ENCODE assay signal across 19 cellular contexts in genomic region chr6:34867484-34867883, GRCh38. TPM values are rescaled to one million over a fixed set of nuclear protein-coding genes. Genes with fewer than 3 reads are reported as not detected.
DNase-seq lines count a peak whose midpoint lies in the region; ATAC-seq and TF ChIP-seq lines count a peak whose summit lies in the region.
"Had no signal": no experiment of that assay in that cellular context is flagged by ENCODE, and none has a peak within 500 bp of the region (broad histone marks: within the 10 kb centered on the region; RNA-seq: fewer than 3 reads in every experiment).

No MANE protein-coding gene starts in this region.

- H3K27me3 ChIP-seq in brain microvascular endothelial cell (replicated peaks) = no peaks in the 10 kb centered on the region
- no peaks in the 10 kb centered on the region for H3K27me3 ChIP-seq in left ventricle myocardium inferior (ENCODE audit: low read depth)
- no peaks in the 10 kb centered on the region for H3K27me3 ChIP-seq in hepatocyte
- H3K27me3 ChIP-seq: esophagus squamous epithelium, neural progenitor cell, vagina had no signal

- H3K4me3 Mint-ChIP-seq in HFFc6 = no peak overlapping the region
- H3K4me3 Mint-ChIP-seq: activated naive CD8-positive, alpha-beta T cell treated with anti-CD3 and anti-CD28 coated beads, Interleukin-2, amount 50 U/mL, for 24 hours; neural progenitor cell; stimulated activated effector memory CD8-positive, alpha-beta T cell treated with anti-CD3 and anti-CD28 coated beads, Interleukin-12 subunit alpha, Interleukin-12 subunit beta, amount 100 ng/mL, for 72 hours had no signal

- DNase-seq in ELR (ENCODE audit: low read depth) = peak; percentile 29
- DNase-seq in HFFc6 = peak; percentile 1
- no peak for DNase-seq in brain microvascular endothelial cell
- no peak for DNase-seq in left ventricle myocardium inferior
- no peak for DNase-seq in hepatocyte (ENCODE audit: low spot score)
- DNase-seq: activated CD4-positive, alpha-beta T cell treated with anti-CD3 and anti-CD28 coated beads for 1 hour; activated naive CD8-positive, alpha-beta T cell treated with anti-CD3 and anti-CD28 coated beads, Interleukin-2, amount 50 U/mL, for 24 hours; activated T-cell treated with anti-CD3 and anti-CD28 coated beads for 4 hours; esophagus squamous epithelium; mesenchymal stem cell; stimulated activated CD4-positive, alpha-beta T cell treated with anti-CD3 and anti-CD28 coated beads, Interleukin-4, amount 100 ng/mL, for 4 hours had no signal

- H3K4me1 Mint-ChIP-seq in HFFc6 (ENCODE audit: low read depth) = peaks cover 5% of the 10 kb centered on the region; the same call in 1 of the 2 replicates
- H3K4me1 Mint-ChIP-seq: activated naive CD8-positive, alpha-beta T cell treated with anti-CD3 and anti-CD28 coated beads, Interleukin-2, amount 50 U/mL, for 24 hours; neural progenitor cell; stimulated activated effector memory CD8-positive, alpha-beta T cell treated with anti-CD3 and anti-CD28 coated beads, Interleukin-12 subunit alpha, Interleukin-12 subunit beta, amount 100 ng/mL, for 72 hours had no signal

- 97% methylated on average over 3 of the region's 3 CpGs for WGBS in hepatocyte (ENCODE audit: low lambda C conversion rate, missing lambda C conversion rate)

- no peak overlapping the region for H3K4me3 ChIP-seq in brain microvascular endothelial cell (ENCODE audit: low read depth, low read length)
- no peak overlapping the region for H3K4me3 ChIP-seq in left ventricle myocardium inferior
- no peak overlapping the region for H3K4me3 ChIP-seq in hepatocyte
- H3K4me3 ChIP-seq: esophagus squamous epithelium, neural progenitor cell, vagina had no signal

- H3K27me3 Mint-ChIP-seq in HFFc6 (ENCODE audit: insufficient read depth) = peaks cover 3% of the 10 kb centered on the region; the same call in 1 of the 2 replicates
- H3K27me3 Mint-ChIP-seq: activated naive CD8-positive, alpha-beta T cell treated with anti-CD3 and anti-CD28 coated beads, Interleukin-2, amount 50 U/mL, for 24 hours had no signal

- no peaks in the 10 kb centered on the region for H3K79me2 ChIP-seq in hepatocyte

- no peak for ATAC-seq in HG03460 (IDR thresholded peaks at IDR 0.05; ENCODE audit: unreplicated experiment)
- no peak for ATAC-seq in GM19328 (IDR thresholded peaks at IDR 0.05; ENCODE audit: unreplicated experiment)
- no peak for ATAC-seq in HG03025 (IDR thresholded peaks at IDR 0.05; ENCODE audit: low FRiP score, unreplicated experiment)
- ATAC-seq: activated naive CD8-positive, alpha-beta T cell treated with anti-CD3 and anti-CD28 coated beads, Interleukin-2, amount 50 U/mL, for 24 hours; sciatic nerve; stimulated activated effector memory CD8-positive, alpha-beta T cell treated with anti-CD3 and anti-CD28 coated beads, Interleukin-12 subunit alpha, Interleukin-12 subunit beta, amount 100 ng/mL, for 72 hours had no signal

- TF ChIP-seq CTCF in HFFc6 (IDR thresholded peaks at IDR 0.05) = peak; percentile 36
- TF ChIP-seq CTCF in brain microvascular endothelial cell (IDR thresholded peaks at IDR 0.05; ENCODE audit: low read depth, low read length, missing control alignments) = peak; percentile 29
- peak; percentile 47 for TF ChIP-seq CTCF in left ventricle myocardium inferior (IDR thresholded peaks at IDR 0.05; ENCODE audit: borderline replicate concordance)
- no peak for TF ChIP-seq CTCF in hepatocyte (IDR thresholded peaks at IDR 0.05; ENCODE audit: poor library complexity)

- H3K27ac ChIP-seq in brain microvascular endothelial cell (no peak overlapping the region), left ventricle myocardium inferior (replicated peaks) (peak overlapping the region; percentile 78), hepatocyte (no peak overlapping the region)
- H3K27ac ChIP-seq: C4-2B, esophagus squamous epithelium, neural progenitor cell, vagina had no signal

- peaks cover 14% of the 10 kb centered on the region for H3K36me3 ChIP-seq in brain microvascular endothelial cell (replicated peaks)
- H3K36me3 ChIP-seq in left ventricle myocardium inferior = peaks cover 51% of the 10 kb centered on the region
- H3K36me3 ChIP-seq in hepatocyte (replicated peaks; ENCODE audit: insufficient read depth, low read depth) = no peaks in the 10 kb centered on the region
- H3K36me3 ChIP-seq: neural progenitor cell had no signal

- H4K20me1 ChIP-seq in hepatocyte (ENCODE audit: insufficient read depth, poor library complexity, severe bottlenecking) = no peaks in the 10 kb centered on the region

- H2AFZ ChIP-seq in hepatocyte = no peak overlapping the region
- H2AFZ ChIP-seq: neural progenitor cell had no signal

- H3K36me3 Mint-ChIP-seq in HFFc6 (ENCODE audit: low read depth) = no peaks in the 10 kb centered on the region

- H3K4me1 ChIP-seq in left ventricle myocardium inferior (peaks cover 41% of the 10 kb centered on the region), hepatocyte (ENCODE audit: insufficient read depth) (no peaks in the 10 kb centered on the region)
- H3K4me1 ChIP-seq: esophagus squamous epithelium, neural progenitor cell, vagina had no signal

- in situ Hi-C loops in brain microvascular endothelial cell (cut with HindIII; ENCODE audit: low pct_ligation_motif_present, low sequenced_read_pairs) = no loop called here

- no peak overlapping the region for H3K4me2 ChIP-seq in hepatocyte
- H3K4me2 ChIP-seq: neural progenitor cell had no signal

- H3K9me3 Mint-ChIP-seq in HFFc6 = no peaks in the 10 kb centered on the region
- H3K9me3 Mint-ChIP-seq: activated naive CD8-positive, alpha-beta T cell treated with anti-CD3 and anti-CD28 coated beads, Interleukin-2, amount 50 U/mL, for 24 hours; neural progenitor cell; stimulated activated effector memory CD8-positive, alpha-beta T cell treated with anti-CD3 and anti-CD28 coated beads, Interleukin-12 subunit alpha, Interleukin-12 subunit beta, amount 100 ng/mL, for 72 hours had no signal

- H3K9me3 ChIP-seq in left ventricle myocardium inferior (replicated peaks) = no peaks in the 10 kb centered on the region
- no peaks in the 10 kb centered on the region for H3K9me3 ChIP-seq in hepatocyte (ENCODE audit: low read depth)
- H3K9me3 ChIP-seq: esophagus squamous epithelium, vagina had no signal

- H3K9me2 ChIP-seq in hepatocyte (replicated peaks; ENCODE audit: insufficient read depth) = no peaks in the 10 kb centered on the region

- H3K27ac Mint-ChIP-seq in HFFc6 = no peak overlapping the region
- H3K27ac Mint-ChIP-seq: activated naive CD8-positive, alpha-beta T cell treated with anti-CD3 and anti-CD28 coated beads, Interleukin-2, amount 50 U/mL, for 24 hours; neural progenitor cell had no signal

- intact Hi-C loops in left ventricle myocardium inferior (cut with micrococcal nuclease) = no loop called here

RNA-seq across cellular contexts. Expression of gene TAF11, which starts 20.4 kb away (rescaled TPM):
- 10 to 100 TPM; 15.2 to 19.0 (median 16.1) TPM for total RNA-seq in HFFc6 (2021; fragmentation: NEBNext Ultra II Directional; extraction: Animal tissue kit (Norgen Biotek cat#: 25700))
- 18.1 TPM for total RNA-seq in left ventricle myocardium inferior
- 43.9 and 47.6 TPM in 2 replicates for total RNA-seq in hepatocyte
- polyA plus RNA-seq in hepatocyte = 33.1 and 38.6 TPM in 2 replicates

RNA-seq across cellular contexts. Expression of gene ANKS1A, which starts 21.6 kb away (rescaled TPM):
- total RNA-seq in HFFc6 (2021; fragmentation: NEBNext Ultra II Directional; extraction: Animal tissue kit (Norgen Biotek cat#: 25700)) = 10 to 100 TPM; 11.6 to 13.5 (median 13.1) TPM
- total RNA-seq in left ventricle myocardium inferior (33.5 TPM), hepatocyte (18.5 and 25.4 TPM in 2 replicates)
- polyA plus RNA-seq in hepatocyte = 15.9 and 17.5 TPM in 2 replicates

Comparison
In these comparisons a context has a peak if more than half of its experiments do, and no peak if none do; other contexts are left out.
1. DNase-seq: peak in ELR (single experiment) and HFFc6 (single experiment); none in brain microvascular endothelial cell (single experiment), left ventricle myocardium inferior (single experiment) and hepatocyte (single experiment).